Comparison of ENCODE assay signal across 13 cellular contexts in the genomic region with DNA sequence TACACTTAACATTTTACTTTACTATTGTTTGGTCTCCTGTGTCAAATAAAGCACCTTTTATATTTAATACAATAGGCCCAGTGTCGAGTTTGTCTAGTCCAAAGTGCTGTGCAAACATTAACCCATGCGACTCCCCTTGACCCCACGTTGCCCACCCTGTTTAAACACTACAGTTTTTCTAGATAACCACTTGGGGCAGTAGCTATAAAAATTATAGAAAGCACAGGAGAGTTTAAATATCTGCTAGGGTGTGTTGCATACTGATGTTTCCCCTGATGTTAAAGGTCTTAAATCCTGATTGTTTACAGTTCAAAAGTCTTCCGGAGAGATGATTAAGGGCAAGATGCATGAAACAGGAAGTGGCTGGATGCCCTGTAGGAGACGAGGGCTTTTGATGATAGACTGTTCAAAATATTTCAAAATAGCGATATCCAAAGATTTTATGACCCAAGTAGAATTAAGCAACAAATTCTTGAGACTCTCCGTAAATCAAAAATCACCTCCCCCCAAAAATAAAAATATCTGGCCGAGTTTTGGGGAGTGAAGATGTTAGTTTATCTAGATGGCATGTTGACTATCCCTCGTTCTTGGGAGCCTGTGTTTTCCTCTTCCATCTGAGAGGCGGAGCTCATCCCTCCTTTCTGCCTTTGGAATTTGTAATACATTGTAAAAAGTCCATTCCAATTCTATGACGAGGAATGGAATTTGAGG.
A peak's percentile ranks its signal among the peaks of the same experiment; 100 is the strongest.
DNase-seq lines count a peak whose midpoint lies in the region; ATAC-seq and TF ChIP-seq lines count a peak whose summit lies in the region.
"Had no signal": no experiment of that assay in that cellular context is flagged by ENCODE, and none has a peak within 500 bp of the region (broad histone marks: within the 10 kb centered on the region; RNA-seq: fewer than 3 reads in every experiment).

No MANE protein-coding gene starts in this region.

- peaks cover under 1% of the 10 kb centered on the region for H3K9me3 Mint-ChIP-seq in nephron
- H3K9me3 Mint-ChIP-seq: activated B cell treated with CpG ODN at 0.5 μM for 24 hours, memory B cell had no signal

- no peaks in the 10 kb centered on the region for H3K36me3 Mint-ChIP-seq in nephron (ENCODE audit: low read depth)
- H3K36me3 Mint-ChIP-seq: memory B cell had no signal

- CTCF ChIA-PET in BJ (lab: Yijun Ruan, JAX), result interaction anchor here (1.1 kb wide), 1 partner anchor 200 kb away, joined by 4 read pairs; no protein-coding TSS in a partner anchor

- peaks cover 13% of the 10 kb centered on the region for H3K4me1 Mint-ChIP-seq in nephron
- H3K4me1 Mint-ChIP-seq: activated B cell treated with CpG ODN at 0.5 μM for 24 hours, memory B cell had no signal

- POLR2A ChIA-PET in BJ (lab: Charles Lee), result interaction anchor here (0.5 kb wide), 1 partner anchor 1537 kb away, joined by 3 read pairs; no protein-coding TSS in a partner anchor

- no peak overlapping the region for H3K4me3 Mint-ChIP-seq in nephron
- H3K4me3 Mint-ChIP-seq: activated B cell treated with CpG ODN at 0.5 μM for 24 hours, memory B cell had no signal

- no peak for ATAC-seq in HG03045 (IDR thresholded peaks at IDR 0.05; ENCODE audit: unreplicated experiment)

- no peaks in the 10 kb centered on the region for H3K27me3 Mint-ChIP-seq in nephron (ENCODE audit: low read depth)
- H3K27me3 Mint-ChIP-seq: activated B cell treated with CpG ODN at 0.5 μM for 24 hours, memory B cell had no signal

- H3K4me3 ChIP-seq in BJ (ENCODE audit: low read depth, low read length) (no peak overlapping the region), WI38 (ENCODE audit: low read depth, low read length) (peak overlapping the region; percentile 17; the same call in 1 of the 2 replicates), MG63 (no peak overlapping the region)
- H3K4me3 ChIP-seq: adrenal gland, BLaER1 had no signal

- TF ChIP-seq CTCF in BJ (IDR thresholded peaks at IDR 0.05; ENCODE audit: insufficient read depth, low read depth, low read length) (0 out of 2 replicates have a peak, but pooled peaks have one; percentile 15), WI38 (IDR thresholded peaks at IDR 0.05; ENCODE audit: low read depth, low read length) (no peak), nephron (IDR thresholded peaks at IDR 0.05; ENCODE audit: unreplicated experiment in 3 of 3) (no peak)

- H3K27me3 ChIP-seq in BJ (ENCODE audit: control insufficient read depth, insufficient read depth, low read length), result no peaks in the 10 kb centered on the region
- H3K27me3 ChIP-seq in MG63, result no peaks in the 10 kb centered on the region
- H3K27me3 ChIP-seq: adrenal gland, BLaER1 had no signal

- no peaks in the 10 kb centered on the region for H3K9me3 ChIP-seq in MG63
- H3K9me3 ChIP-seq: adrenal gland, BLaER1 had no signal

- DNase-seq in BJ (ENCODE audit: low read depth), result peak; percentile 73
- DNase-seq in LoVo (ENCODE audit: low spot score), result peak; percentile 43
- no peak for DNase-seq in MG63
- no peak for DNase-seq in globus pallidus (ENCODE audit: low spot score)
- no peak for DNase-seq in activated effector memory CD4-positive, alpha-beta T cell treated with Interleukin-2 at 50 U/mL for 16 hours
- DNase-seq: activated B cell treated with CpG ODN at 0.5 μM for 24 hours, adrenal gland, NCI-H1417 treated with DMSO at 0.1 percent for 48 hours had no signal

- no peaks in the 10 kb centered on the region for H3K36me3 ChIP-seq in BJ (ENCODE audit: control insufficient read depth, insufficient read depth, low read length)
- H3K36me3 ChIP-seq in MG63, result no peaks in the 10 kb centered on the region
- H3K36me3 ChIP-seq: adrenal gland, BLaER1 had no signal

- H3K27ac Mint-ChIP-seq in nephron, result peak overlapping the region in 2 of 3 experiments; percentile 61 to 77
- H3K27ac Mint-ChIP-seq: activated B cell treated with CpG ODN at 0.5 μM for 24 hours, memory B cell had no signal

Comparison
In these comparisons a context has a peak if more than half of its experiments do, and no peak if none do; other contexts are left out.
1. DNase-seq: peak in BJ (single experiment) and LoVo (single experiment); none in MG63 (single experiment), globus pallidus (single experiment) and activated effector memory CD4-positive, alpha-beta T cell treated with Interleukin-2 at 50 U/mL for 16 hours (single experiment).